ENCODE assay signal across 1 cellular context in the genomic region with DNA sequence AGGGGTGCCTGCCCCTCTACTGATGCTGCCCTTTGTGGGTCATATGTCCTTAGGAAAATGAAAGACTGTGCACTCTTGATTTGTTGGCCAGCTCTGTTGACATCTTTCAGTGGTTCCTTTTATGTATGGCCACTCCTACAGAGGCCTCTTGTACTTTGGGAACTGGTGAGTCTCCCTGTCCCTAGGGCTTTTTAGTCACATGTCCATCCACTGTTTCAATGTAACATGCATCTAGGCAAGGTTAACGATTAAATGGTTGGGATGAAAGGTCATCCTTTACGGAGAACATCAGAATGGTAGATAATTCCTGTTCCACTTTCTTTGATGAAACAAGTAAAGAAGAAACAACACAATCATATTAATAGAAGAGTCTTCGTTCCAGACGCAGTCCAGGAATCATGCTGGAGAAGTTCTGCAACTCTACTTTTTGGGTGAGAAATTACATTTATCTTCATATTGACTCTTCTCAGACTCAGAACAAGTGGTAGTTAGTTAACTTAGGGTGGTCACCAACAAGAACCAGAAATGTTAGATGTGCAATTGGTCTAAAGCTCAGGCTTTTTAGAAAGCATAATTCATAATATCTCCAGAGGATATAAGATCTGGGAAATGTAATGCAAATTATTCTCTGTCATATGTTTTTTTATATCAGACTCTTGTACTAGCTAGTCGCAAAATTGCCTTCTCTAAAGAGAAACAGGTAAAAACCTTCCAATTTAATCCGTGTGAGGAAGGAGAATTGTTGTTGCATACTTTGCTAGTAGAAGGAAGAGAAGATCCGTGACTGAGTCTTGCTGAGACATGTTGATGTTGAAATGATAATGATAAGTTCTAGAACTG.
TF ChIP-seq lines count a peak whose summit lies in the region.

A gene (plus strand): TSS at position 194 of the 840 bp plus-strand sequence. CDS start 205 bp downstream, at position 399.

TF ChIP-seq in HepG2, 621 proteins besides CTCF, POLR2A, EP300 and RAD21 (continued from another document and continues in another):
- TF ChIP-seq, protein P1, sequence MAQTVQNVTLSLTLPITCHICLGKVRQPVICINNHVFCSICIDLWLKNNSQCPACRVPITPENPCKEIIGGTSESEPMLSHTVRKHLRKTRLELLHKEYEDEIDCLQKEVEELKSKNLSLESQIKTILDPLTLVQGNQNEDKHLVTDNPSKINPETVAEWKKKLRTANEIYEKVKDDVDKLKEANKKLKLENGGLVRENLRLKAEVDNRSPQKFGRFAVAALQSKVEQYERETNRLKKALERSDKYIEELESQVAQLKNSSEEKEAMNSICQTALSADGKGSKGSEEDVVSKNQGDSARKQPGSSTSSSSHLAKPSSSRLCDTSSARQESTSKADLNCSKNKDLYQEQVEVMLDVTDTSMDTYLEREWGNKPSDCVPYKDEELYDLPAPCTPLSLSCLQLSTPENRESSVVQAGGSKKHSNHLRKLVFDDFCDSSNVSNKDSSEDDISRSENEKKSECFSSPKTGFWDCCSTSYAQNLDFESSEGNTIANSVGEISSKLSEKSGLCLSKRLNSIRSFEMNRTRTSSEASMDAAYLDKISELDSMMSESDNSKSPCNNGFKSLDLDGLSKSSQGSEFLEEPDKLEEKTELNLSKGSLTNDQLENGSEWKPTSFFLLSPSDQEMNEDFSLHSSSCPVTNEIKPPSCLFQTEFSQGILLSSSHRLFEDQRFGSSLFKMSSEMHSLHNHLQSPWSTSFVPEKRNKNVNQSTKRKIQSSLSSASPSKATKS (CRISPR knock-in tag; IDR thresholded peaks at IDR 0.05) = no peak
- TF ChIP-seq, protein P2, sequence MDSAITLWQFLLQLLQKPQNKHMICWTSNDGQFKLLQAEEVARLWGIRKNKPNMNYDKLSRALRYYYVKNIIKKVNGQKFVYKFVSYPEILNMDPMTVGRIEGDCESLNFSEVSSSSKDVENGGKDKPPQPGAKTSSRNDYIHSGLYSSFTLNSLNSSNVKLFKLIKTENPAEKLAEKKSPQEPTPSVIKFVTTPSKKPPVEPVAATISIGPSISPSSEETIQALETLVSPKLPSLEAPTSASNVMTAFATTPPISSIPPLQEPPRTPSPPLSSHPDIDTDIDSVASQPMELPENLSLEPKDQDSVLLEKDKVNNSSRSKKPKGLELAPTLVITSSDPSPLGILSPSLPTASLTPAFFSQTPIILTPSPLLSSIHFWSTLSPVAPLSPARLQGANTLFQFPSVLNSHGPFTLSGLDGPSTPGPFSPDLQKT (CRISPR knock-in tag; IDR thresholded peaks at IDR 0.05; ENCODE audit: borderline replicate concordance) = no peak
- TF ChIP-seq, protein P3, sequence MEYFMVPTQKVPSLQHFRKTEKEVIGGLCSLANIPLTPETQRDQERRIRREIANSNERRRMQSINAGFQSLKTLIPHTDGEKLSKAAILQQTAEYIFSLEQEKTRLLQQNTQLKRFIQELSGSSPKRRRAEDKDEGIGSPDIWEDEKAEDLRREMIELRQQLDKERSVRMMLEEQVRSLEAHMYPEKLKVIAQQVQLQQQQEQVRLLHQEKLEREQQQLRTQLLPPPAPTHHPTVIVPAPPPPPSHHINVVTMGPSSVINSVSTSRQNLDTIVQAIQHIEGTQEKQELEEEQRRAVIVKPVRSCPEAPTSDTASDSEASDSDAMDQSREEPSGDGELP (IDR thresholded peaks at IDR 0.05; ENCODE audit: borderline replicate concordance, low read depth) = peak; percentile 62; the same call in 1 of the 2 replicates
- no peak for TF ChIP-seq U2AF2 (IDR thresholded peaks at IDR 0.05; ENCODE audit: low read depth, low read length)
- TF ChIP-seq KLF12 (CRISPR knock-in tag; IDR thresholded peaks at IDR 0.05; ENCODE audit: borderline replicate concordance) = no peak
- no peak for TF ChIP-seq ZNF558 (CRISPR knock-in tag; IDR thresholded peaks at IDR 0.05; ENCODE audit: borderline replicate concordance)
- TF ChIP-seq MAF1 (CRISPR knock-in tag; IDR thresholded peaks at IDR 0.05; ENCODE audit: borderline replicate concordance) = no peak
- TF ChIP-seq ZNF12 (CRISPR knock-in tag; IDR thresholded peaks at IDR 0.05) = no peak
- TF ChIP-seq, protein P4, sequence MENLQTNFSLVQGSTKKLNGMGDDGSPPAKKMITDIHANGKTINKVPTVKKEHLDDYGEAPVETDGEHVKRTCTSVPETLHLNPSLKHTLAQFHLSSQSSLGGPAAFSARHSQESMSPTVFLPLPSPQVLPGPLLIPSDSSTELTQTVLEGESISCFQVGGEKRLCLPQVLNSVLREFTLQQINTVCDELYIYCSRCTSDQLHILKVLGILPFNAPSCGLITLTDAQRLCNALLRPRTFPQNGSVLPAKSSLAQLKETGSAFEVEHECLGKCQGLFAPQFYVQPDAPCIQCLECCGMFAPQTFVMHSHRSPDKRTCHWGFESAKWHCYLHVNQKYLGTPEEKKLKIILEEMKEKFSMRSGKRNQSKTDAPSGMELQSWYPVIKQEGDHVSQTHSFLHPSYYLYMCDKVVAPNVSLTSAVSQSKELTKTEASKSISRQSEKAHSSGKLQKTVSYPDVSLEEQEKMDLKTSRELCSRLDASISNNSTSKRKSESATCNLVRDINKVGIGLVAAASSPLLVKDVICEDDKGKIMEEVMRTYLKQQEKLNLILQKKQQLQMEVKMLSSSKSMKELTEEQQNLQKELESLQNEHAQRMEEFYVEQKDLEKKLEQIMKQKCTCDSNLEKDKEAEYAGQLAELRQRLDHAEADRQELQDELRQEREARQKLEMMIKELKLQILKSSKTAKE (CRISPR knock-in tag; IDR thresholded peaks at IDR 0.05; ENCODE audit: borderline replicate concordance) = no peak
- no peak for TF ChIP-seq ZNF678 (CRISPR knock-in tag; IDR thresholded peaks at IDR 0.05)
- no peak for TF ChIP-seq HNRNPL (IDR thresholded peaks at IDR 0.05; ENCODE audit: low read depth, low read length)
- TF ChIP-seq, protein P5, sequence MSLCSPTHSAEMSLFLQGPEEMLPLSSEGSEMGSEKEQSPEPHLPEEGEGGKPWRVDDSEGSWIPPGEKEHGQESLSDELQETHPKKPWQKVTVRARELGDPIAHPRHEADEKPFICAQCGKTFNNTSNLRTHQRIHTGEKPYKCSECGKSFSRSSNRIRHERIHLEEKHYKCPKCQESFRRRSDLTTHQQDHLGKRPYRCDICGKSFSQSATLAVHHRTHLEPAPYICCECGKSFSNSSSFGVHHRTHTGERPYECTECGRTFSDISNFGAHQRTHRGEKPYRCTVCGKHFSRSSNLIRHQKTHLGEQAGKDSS (CRISPR knock-in tag; IDR thresholded peaks at IDR 0.05; ENCODE audit: borderline replicate concordance, low read depth) = no peak
- TF ChIP-seq ZBTB20 (CRISPR knock-in tag; IDR thresholded peaks at IDR 0.05; ENCODE audit: borderline replicate concordance, low read depth) = peak; percentile 86
- no peak for TF ChIP-seq HHEX (CRISPR knock-in tag; IDR thresholded peaks at IDR 0.05)
- TF ChIP-seq TMF1 (CRISPR knock-in tag; IDR thresholded peaks at IDR 0.05; ENCODE audit: low read depth) = no peak
- no peak; the same call in 1 of the 2 replicates for TF ChIP-seq RXRA (CRISPR knock-in tag; IDR thresholded peaks at IDR 0.05)
- TF ChIP-seq SIN3B (IDR thresholded peaks at IDR 0.05; ENCODE audit: low read length) = no peak
- no peak for TF ChIP-seq RFXAP (CRISPR knock-in tag; IDR thresholded peaks at IDR 0.05; ENCODE audit: borderline replicate concordance)
- TF ChIP-seq NFYC (CRISPR knock-in tag; IDR thresholded peaks at IDR 0.05) = peak; percentile 45
- TF ChIP-seq, protein P6, sequence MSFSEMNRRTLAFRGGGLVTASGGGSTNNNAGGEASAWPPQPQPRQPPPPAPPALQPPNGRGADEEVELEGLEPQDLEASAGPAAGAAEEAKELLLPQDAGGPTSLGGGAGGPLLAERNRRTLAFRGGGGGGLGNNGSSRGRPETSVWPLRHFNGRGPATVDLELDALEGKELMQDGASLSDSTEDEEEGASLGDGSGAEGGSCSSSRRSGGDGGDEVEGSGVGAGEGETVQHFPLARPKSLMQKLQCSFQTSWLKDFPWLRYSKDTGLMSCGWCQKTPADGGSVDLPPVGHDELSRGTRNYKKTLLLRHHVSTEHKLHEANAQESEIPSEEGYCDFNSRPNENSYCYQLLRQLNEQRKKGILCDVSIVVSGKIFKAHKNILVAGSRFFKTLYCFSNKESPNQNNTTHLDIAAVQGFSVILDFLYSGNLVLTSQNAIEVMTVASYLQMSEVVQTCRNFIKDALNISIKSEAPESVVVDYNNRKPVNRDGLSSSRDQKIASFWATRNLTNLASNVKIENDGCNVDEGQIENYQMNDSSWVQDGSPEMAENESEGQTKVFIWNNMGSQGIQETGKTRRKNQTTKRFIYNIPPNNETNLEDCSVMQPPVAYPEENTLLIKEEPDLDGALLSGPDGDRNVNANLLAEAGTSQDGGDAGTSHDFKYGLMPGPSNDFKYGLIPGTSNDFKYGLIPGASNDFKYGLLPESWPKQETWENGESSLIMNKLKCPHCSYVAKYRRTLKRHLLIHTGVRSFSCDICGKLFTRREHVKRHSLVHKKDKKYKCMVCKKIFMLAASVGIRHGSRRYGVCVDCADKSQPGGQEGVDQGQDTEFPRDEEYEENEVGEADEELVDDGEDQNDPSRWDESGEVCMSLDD (CRISPR knock-in tag; IDR thresholded peaks at IDR 0.05; ENCODE audit: borderline replicate concordance) = no peak
- no peak for TF ChIP-seq KLF15 (CRISPR knock-in tag; IDR thresholded peaks at IDR 0.05; ENCODE audit: borderline replicate concordance)
- no peak for TF ChIP-seq ZNF44 (CRISPR knock-in tag; IDR thresholded peaks at IDR 0.05)
- TF ChIP-seq, protein P7, sequence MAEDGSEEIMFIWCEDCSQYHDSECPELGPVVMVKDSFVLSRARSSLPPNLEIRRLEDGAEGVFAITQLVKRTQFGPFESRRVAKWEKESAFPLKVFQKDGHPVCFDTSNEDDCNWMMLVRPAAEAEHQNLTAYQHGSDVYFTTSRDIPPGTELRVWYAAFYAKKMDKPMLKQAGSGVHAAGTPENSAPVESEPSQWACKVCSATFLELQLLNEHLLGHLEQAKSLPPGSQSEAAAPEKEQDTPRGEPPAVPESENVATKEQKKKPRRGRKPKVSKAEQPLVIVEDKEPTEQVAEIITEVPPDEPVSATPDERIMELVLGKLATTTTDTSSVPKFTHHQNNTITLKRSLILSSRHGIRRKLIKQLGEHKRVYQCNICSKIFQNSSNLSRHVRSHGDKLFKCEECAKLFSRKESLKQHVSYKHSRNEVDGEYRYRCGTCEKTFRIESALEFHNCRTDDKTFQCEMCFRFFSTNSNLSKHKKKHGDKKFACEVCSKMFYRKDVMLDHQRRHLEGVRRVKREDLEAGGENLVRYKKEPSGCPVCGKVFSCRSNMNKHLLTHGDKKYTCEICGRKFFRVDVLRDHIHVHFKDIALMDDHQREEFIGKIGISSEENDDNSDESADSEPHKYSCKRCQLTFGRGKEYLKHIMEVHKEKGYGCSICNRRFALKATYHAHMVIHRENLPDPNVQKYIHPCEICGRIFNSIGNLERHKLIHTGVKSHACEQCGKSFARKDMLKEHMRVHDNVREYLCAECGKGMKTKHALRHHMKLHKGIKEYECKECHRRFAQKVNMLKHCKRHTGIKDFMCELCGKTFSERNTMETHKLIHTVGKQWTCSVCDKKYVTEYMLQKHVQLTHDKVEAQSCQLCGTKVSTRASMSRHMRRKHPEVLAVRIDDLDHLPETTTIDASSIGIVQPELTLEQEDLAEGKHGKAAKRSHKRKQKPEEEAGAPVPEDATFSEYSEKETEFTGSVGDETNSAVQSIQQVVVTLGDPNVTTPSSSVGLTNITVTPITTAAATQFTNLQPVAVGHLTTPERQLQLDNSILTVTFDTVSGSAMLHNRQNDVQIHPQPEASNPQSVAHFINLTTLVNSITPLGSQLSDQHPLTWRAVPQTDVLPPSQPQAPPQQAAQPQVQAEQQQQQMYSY (CRISPR knock-in tag; IDR thresholded peaks at IDR 0.05) = no peak
- TF ChIP-seq MAFG (CRISPR knock-in tag; IDR thresholded peaks at IDR 0.05) = no peak
- TF ChIP-seq ZNF30 (CRISPR knock-in tag; IDR thresholded peaks at IDR 0.05) = no peak
- peak; percentile 97 for TF ChIP-seq ARNTL (CRISPR knock-in tag; IDR thresholded peaks at IDR 0.05)
- peak; percentile 21; the same call in 1 of the 2 replicates for TF ChIP-seq ZFP1 (CRISPR knock-in tag; IDR thresholded peaks at IDR 0.05)
- no peak for TF ChIP-seq ZSCAN12 (CRISPR knock-in tag; IDR thresholded peaks at IDR 0.05)
- TF ChIP-seq ZNF333 (CRISPR knock-in tag; IDR thresholded peaks at IDR 0.05; ENCODE audit: borderline replicate concordance) = no peak
- peak; percentile 61; the same call in 1 of the 2 replicates for TF ChIP-seq ZNF878 (CRISPR knock-in tag; IDR thresholded peaks at IDR 0.05)
- no peak for TF ChIP-seq ZNF782 (CRISPR knock-in tag; IDR thresholded peaks at IDR 0.05; ENCODE audit: borderline replicate concordance)
- TF ChIP-seq, protein P8, sequence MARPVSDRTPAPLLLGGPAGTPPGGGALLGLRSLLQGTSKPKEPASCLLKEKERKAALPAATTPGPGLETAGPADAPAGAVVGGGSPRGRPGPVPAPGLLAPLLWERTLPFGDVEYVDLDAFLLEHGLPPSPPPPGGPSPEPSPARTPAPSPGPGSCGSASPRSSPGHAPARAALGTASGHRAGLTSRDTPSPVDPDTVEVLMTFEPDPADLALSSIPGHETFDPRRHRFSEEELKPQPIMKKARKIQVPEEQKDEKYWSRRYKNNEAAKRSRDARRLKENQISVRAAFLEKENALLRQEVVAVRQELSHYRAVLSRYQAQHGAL (CRISPR knock-in tag; IDR thresholded peaks at IDR 0.05; ENCODE audit: not compliant biosample characterization) = no peak
- TF ChIP-seq SOX6 (IDR thresholded peaks at IDR 0.05) = no peak
- peak; percentile 80 for TF ChIP-seq SOX6 (CRISPR knock-in tag; IDR thresholded peaks at IDR 0.05)
- TF ChIP-seq SIN3A (IDR thresholded peaks at IDR 0.05; ENCODE audit: borderline replicate concordance, low read depth, low read length) = no peak
- peak; percentile 67 for TF ChIP-seq ISL2 (CRISPR knock-in tag; IDR thresholded peaks at IDR 0.05)
- TF ChIP-seq, protein P9, sequence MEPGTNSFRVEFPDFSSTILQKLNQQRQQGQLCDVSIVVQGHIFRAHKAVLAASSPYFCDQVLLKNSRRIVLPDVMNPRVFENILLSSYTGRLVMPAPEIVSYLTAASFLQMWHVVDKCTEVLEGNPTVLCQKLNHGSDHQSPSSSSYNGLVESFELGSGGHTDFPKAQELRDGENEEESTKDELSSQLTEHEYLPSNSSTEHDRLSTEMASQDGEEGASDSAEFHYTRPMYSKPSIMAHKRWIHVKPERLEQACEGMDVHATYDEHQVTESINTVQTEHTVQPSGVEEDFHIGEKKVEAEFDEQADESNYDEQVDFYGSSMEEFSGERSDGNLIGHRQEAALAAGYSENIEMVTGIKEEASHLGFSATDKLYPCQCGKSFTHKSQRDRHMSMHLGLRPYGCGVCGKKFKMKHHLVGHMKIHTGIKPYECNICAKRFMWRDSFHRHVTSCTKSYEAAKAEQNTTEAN (CRISPR knock-in tag; conservative IDR thresholded peaks at IDR 0.05) = 0 out of 2 replicates have a peak, but pooled peaks have one; percentile 47
- TF ChIP-seq, protein P10, sequence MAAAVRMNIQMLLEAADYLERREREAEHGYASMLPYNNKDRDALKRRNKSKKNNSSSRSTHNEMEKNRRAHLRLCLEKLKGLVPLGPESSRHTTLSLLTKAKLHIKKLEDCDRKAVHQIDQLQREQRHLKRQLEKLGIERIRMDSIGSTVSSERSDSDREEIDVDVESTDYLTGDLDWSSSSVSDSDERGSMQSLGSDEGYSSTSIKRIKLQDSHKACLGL (CRISPR knock-in tag; IDR thresholded peaks at IDR 0.05) = no peak
- no peak for TF ChIP-seq ZNF207 (IDR thresholded peaks at IDR 0.05; ENCODE audit: borderline replicate concordance)
- peak; percentile 67 for TF ChIP-seq RARA (CRISPR knock-in tag; IDR thresholded peaks at IDR 0.05)
- no peak for TF ChIP-seq FLYWCH1 (CRISPR knock-in tag; IDR thresholded peaks at IDR 0.05)
- no peak for TF ChIP-seq MAFK (conservative IDR thresholded peaks at IDR 0.05 in 1 of 2, IDR thresholded peaks at IDR 0.05 in 1 of 2; ENCODE audit: low read length in 2 of 2)
- TF ChIP-seq KDM4B (CRISPR knock-in tag; IDR thresholded peaks at IDR 0.05) = no peak
- no peak for TF ChIP-seq KDM1A (CRISPR knock-in tag; IDR thresholded peaks at IDR 0.05)
